In the genomic region with DNA sequence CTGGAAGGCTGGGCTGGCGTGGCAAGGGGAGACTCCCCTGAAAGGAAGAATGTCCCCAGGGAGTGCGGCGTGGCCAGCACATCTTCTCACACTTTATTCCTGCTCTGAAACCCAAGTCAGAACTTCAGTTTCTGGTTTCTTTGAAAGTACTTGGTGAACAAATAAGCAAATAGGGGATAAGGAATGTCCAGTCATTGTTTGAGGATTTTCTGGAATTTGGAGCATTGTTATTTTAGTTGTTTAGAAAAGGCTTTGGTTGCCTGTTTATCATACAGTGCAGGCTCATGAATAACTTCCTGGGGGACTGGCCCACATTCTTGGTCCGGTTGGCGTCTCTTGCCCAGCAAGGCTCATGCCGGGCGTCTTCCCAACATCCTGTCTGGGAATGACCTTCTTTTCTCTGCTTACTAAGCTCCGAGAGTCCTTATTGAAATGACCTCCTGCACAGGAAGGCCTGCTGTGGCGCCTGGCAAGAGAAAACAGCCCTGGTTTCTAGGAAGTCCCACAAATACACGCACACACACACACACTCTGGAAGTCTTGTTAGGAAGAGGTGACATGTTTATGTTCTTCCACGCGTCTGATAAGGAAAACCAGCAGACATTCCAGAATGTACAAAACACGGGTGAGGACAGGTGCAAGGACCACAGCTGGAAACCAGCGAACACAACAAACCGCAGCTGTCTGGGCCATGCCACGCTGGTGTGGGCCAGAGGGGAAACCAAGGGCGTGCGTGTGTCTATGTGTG, we compare ENCODE assay signal across 1 cellular context.
TF ChIP-seq lines count a peak whose summit lies in the region.

No MANE protein-coding gene starts in this region.

TF ChIP-seq in WTC11, 78 proteins besides CTCF, POLR2A, EP300 and RAD21 (continued from another document):
- no peak for TF ChIP-seq ATF6 (CRISPR knock-in tag; IDR thresholded peaks at IDR 0.05)
- no peak for TF ChIP-seq RORB (CRISPR knock-in tag; IDR thresholded peaks at IDR 0.05)
- no peak for TF ChIP-seq ELF4 (CRISPR knock-in tag; IDR thresholded peaks at IDR 0.05; ENCODE audit: low read depth)
- TF ChIP-seq, protein P1, sequence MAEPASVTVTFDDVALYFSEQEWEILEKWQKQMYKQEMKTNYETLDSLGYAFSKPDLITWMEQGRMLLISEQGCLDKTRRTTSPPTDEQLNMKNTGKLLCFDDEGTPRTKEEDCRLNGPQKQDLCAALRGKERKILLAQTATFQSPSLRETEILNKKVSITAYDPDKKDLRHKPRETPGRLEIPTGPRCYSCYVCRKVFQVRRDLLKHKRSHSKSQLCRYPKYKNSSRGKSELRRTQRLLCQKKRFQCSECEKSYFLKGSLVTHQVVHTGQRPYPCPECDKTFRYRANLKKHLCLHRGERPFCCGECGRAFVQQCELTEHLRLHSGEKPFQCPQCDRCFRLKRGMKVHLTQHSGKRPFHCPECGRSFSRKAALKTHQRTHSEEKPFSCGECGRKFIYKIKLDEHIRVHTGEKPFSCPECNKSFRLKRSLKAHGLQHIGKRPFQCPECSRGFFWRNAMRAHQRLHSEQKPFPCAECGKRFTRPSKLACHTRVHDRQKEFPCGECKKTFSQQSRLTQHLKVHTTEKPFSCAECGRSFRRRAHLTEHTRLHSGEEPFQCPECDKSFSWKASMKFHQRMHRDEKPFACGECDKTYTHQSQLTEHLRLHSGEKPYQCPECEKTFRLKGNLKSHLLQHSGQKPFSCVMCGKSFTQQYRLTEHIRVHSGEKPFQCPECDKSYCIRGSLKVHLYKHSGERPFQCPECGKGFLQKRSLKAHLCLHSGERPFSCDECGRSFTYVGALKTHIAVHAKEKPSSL (CRISPR knock-in tag; conservative IDR thresholded peaks at IDR 0.05) = no peak
- TF ChIP-seq MYBL2 (CRISPR knock-in tag; IDR thresholded peaks at IDR 0.05) = no peak
- TF ChIP-seq PRDM15 (CRISPR knock-in tag; IDR thresholded peaks at IDR 0.05) = no peak
- TF ChIP-seq FOXJ3 (CRISPR knock-in tag; IDR thresholded peaks at IDR 0.05; ENCODE audit: borderline replicate concordance) = no peak
- TF ChIP-seq CREB1 (CRISPR knock-in tag; IDR thresholded peaks at IDR 0.05) = no peak
- TF ChIP-seq NR2C2 (CRISPR knock-in tag; IDR thresholded peaks at IDR 0.05) = no peak
- no peak for TF ChIP-seq EMX1 (CRISPR knock-in tag; IDR thresholded peaks at IDR 0.05)
- no peak for TF ChIP-seq ZNF219 (CRISPR knock-in tag; IDR thresholded peaks at IDR 0.05; ENCODE audit: borderline replicate concordance)
